Comparison of ENCODE assay signal across 8 cellular contexts in genomic region chr6:142845143-142845571, GRCh38.
DNase-seq lines count a peak whose midpoint lies in the region; ATAC-seq and TF ChIP-seq lines count a peak whose summit lies in the region.

No MANE protein-coding gene starts in this region.

- intact Hi-C loops in left ventricle myocardium inferior (cut with micrococcal nuclease) = no loop called here
- intact Hi-C loops in left cardiac atrium (cut with DNase I) = loop anchor here in 1 of 2 donors (5.0 to 10.0 kb wide), 2 partner anchors 37 to 100 kb away; partner anchors contain the start of gene HIVEP2

- no peaks in the 10 kb centered on the region for H3K36me3 ChIP-seq in left ventricle myocardium inferior

- in situ Hi-C loops in GM13977 (cut with MboI; ENCODE audit: low pct_unique_long_range_greater_than_20kb, low sequenced_read_pairs, unreplicated experiment) = no loop called here

- H3K27me3 Mint-ChIP-seq in activated naive CD8-positive, alpha-beta T cell = no peaks in the 10 kb centered on the region
- no peaks in the 10 kb centered on the region for H3K27me3 Mint-ChIP-seq in memory B cell

- H3K36me3 Mint-ChIP-seq in activated naive CD8-positive, alpha-beta T cell = peaks cover 6% of the 10 kb centered on the region
- H3K36me3 Mint-ChIP-seq in memory B cell = no peaks in the 10 kb centered on the region

- H3K9me3 ChIP-seq in left ventricle myocardium inferior (replicated peaks) = no peaks in the 10 kb centered on the region

- peaks cover 93% of the 10 kb centered on the region for H3K4me1 Mint-ChIP-seq in activated naive CD8-positive, alpha-beta T cell (ENCODE audit: low read depth)
- H3K4me1 Mint-ChIP-seq in memory B cell = peaks cover 66% of the 10 kb centered on the region

- peaks cover 78% of the 10 kb centered on the region for H3K4me1 ChIP-seq in left ventricle myocardium inferior

- H3K27ac Mint-ChIP-seq in activated naive CD8-positive, alpha-beta T cell = peak overlapping the region; percentile 100
- H3K27ac Mint-ChIP-seq in memory B cell = peak overlapping the region; percentile 92

- no peaks in the 10 kb centered on the region for H3K9me3 Mint-ChIP-seq in activated naive CD8-positive, alpha-beta T cell (ENCODE audit: low read depth)
- no peaks in the 10 kb centered on the region for H3K9me3 Mint-ChIP-seq in memory B cell

- no peaks in the 10 kb centered on the region for H3K27me3 ChIP-seq in left ventricle myocardium inferior (ENCODE audit: low read depth)

- peak overlapping the region; percentile 95 for H3K27ac ChIP-seq in left ventricle myocardium inferior (replicated peaks)

- DNase-seq in left ventricle myocardium inferior (no peak), left cardiac atrium (no peak), memory B cell (ENCODE audit: low spot score in 2 of 2) (no peak), GM13977 (ENCODE audit: low spot score) (no peak), MV-4-11 (lab: John Stamatoyannopoulos, UW) (no peak), islet precursor cell (no peak)

- peak overlapping the region; percentile 83 for H3K4me3 Mint-ChIP-seq in activated naive CD8-positive, alpha-beta T cell
- peak overlapping the region; percentile 80 for H3K4me3 Mint-ChIP-seq in memory B cell

- no peak for ATAC-seq in left cardiac atrium
- peak; percentile 48 for ATAC-seq in HG03175 (IDR thresholded peaks at IDR 0.05; ENCODE audit: unreplicated experiment)
- ATAC-seq in memory B cell (ENCODE audit: low read depth) = peak; percentile 65

- peak overlapping the region; percentile 59 for H3K4me3 ChIP-seq in left ventricle myocardium inferior

- TF ChIP-seq CTCF in left ventricle myocardium inferior (IDR thresholded peaks at IDR 0.05; ENCODE audit: borderline replicate concordance) (no peak), GM13977 (IDR thresholded peaks at IDR 0.05; ENCODE audit: extremely low read depth, insufficient read depth, missing control alignments) (no peak)

Comparison
In these comparisons a context has a peak if more than half of its experiments do, and no peak if none do; other contexts are left out.
1. ATAC-seq: peak in HG03175 (single experiment) and memory B cell (single experiment); none in left cardiac atrium (0 of 2).